9 cellular contexts compared by ENCODE assay signal in genomic region chr13:111204438-111205177, GRCh38.
A peak's percentile ranks its signal among the peaks of the same experiment; 100 is the strongest.
DNase-seq lines count a peak whose midpoint lies in the region; ATAC-seq and TF ChIP-seq lines count a peak whose summit lies in the region.
"Had no signal": no experiment of that assay in that cellular context is flagged by ENCODE, and none has a peak within 500 bp of the region (broad histone marks: within the 10 kb centered on the region; RNA-seq: fewer than 3 reads in every experiment).

No MANE protein-coding gene starts in this region.

- H3K4me3 Mint-ChIP-seq in activated naive CD8-positive, alpha-beta T cell treated with anti-CD3 and anti-CD28 coated beads, Interleukin-2, amount 50 U/mL, for 24 hours: no peak overlapping the region

- H3K27ac Mint-ChIP-seq in activated naive CD8-positive, alpha-beta T cell treated with anti-CD3 and anti-CD28 coated beads, Interleukin-2, amount 50 U/mL, for 24 hours: peak overlapping the region; percentile 21

- peaks cover 24% of the 10 kb centered on the region for H3K36me3 Mint-ChIP-seq in activated naive CD8-positive, alpha-beta T cell treated with anti-CD3 and anti-CD28 coated beads, Interleukin-2, amount 50 U/mL, for 24 hours (ENCODE audit: low read depth)

- DNase-seq in H7: peak; percentile 89
- DNase-seq in activated naive CD8-positive, alpha-beta T cell treated with anti-CD3 and anti-CD28 coated beads, Interleukin-2, amount 50 U/mL, for 24 hours: no peak
- DNase-seq in left ventricle myocardium inferior: peak; percentile 48
- no peak for DNase-seq in MG63
- DNase-seq in DMS53 treated with DMSO at 0.1 percent for 48 hours (lab: John Stamatoyannopoulos, UW; ENCODE audit: unreplicated experiment): no peak
- no peak for DNase-seq in cerebellar cortex (ENCODE audit: low spot score)
- DNase-seq: stimulated activated CD8-positive, alpha-beta memory T cell treated with anti-CD3 and anti-CD28 coated beads, Interleukin-4, amount 100 ng/mL, for 48 hours had no signal

- H3K4me1 ChIP-seq in left ventricle myocardium inferior (peaks cover 97% of the 10 kb centered on the region), skeletal muscle tissue (ENCODE audit: control insufficient read depth in 3 of 3, insufficient read depth in 3 of 3, low read length in 3 of 3) (peaks cover 31 to 48% (median 45%) of the 10 kb centered on the region in 3 donors)

- peak overlapping the region; percentile 26 to 46 (median 38) for H3K9ac ChIP-seq in skeletal muscle tissue (ENCODE audit: low read depth in 1 of 3, low read length in 3 of 3)

- H3K36me3 ChIP-seq in H7 (replicated peaks; ENCODE audit: control insufficient read depth, insufficient read depth, low read length): no peaks in the 10 kb centered on the region
- peaks cover 4% of the 10 kb centered on the region for H3K36me3 ChIP-seq in left ventricle myocardium inferior
- peaks cover 0 to 3% (median 0%) of the 10 kb centered on the region in 3 donors for H3K36me3 ChIP-seq in skeletal muscle tissue (ENCODE audit: control insufficient read depth in 3 of 3, insufficient read depth in 3 of 3, low read length in 3 of 3)
- no peaks in the 10 kb centered on the region; the same call in none of the 2 replicates for H3K36me3 ChIP-seq in MG63

- no peaks in the 10 kb centered on the region for H3K9me3 Mint-ChIP-seq in activated naive CD8-positive, alpha-beta T cell treated with anti-CD3 and anti-CD28 coated beads, Interleukin-2, amount 50 U/mL, for 24 hours

- no peak for ATAC-seq in activated naive CD8-positive, alpha-beta T cell treated with anti-CD3 and anti-CD28 coated beads, Interleukin-2, amount 50 U/mL, for 24 hours
- no peak for ATAC-seq in activated CD4-positive, CD25-positive, alpha-beta regulatory T cell treated with anti-CD3 and anti-CD28 coated beads, Interleukin-2, amount 50 U/mL, for 24 hours

- intact Hi-C loops in left ventricle myocardium inferior (cut with micrococcal nuclease): no loop called here

- TF ChIP-seq CTCF in left ventricle myocardium inferior (IDR thresholded peaks at IDR 0.05; ENCODE audit: borderline replicate concordance): no peak

- H3K27ac ChIP-seq in left ventricle myocardium inferior (replicated peaks) (peak overlapping the region; percentile 82), skeletal muscle tissue (ENCODE audit: low read depth, low read length) (peak overlapping the region; percentile 42)

- no peaks in the 10 kb centered on the region for H3K9me3 ChIP-seq in left ventricle myocardium inferior (replicated peaks)
- H3K9me3 ChIP-seq in skeletal muscle tissue (ENCODE audit: control insufficient read depth in 3 of 3, low read length in 3 of 3): no peaks in the 10 kb centered on the region
- no peaks in the 10 kb centered on the region for H3K9me3 ChIP-seq in MG63

- H3K4me1 Mint-ChIP-seq in activated naive CD8-positive, alpha-beta T cell treated with anti-CD3 and anti-CD28 coated beads, Interleukin-2, amount 50 U/mL, for 24 hours: peaks cover 64% of the 10 kb centered on the region

- H3K27me3 ChIP-seq in H7 (ENCODE audit: control insufficient read depth, insufficient read depth, low read length) (no peaks in the 10 kb centered on the region), left ventricle myocardium inferior (ENCODE audit: low read depth) (no peaks in the 10 kb centered on the region), skeletal muscle tissue (ENCODE audit: control insufficient read depth in 3 of 3, insufficient read depth in 3 of 3, low read length in 3 of 3) (no peaks in the 10 kb centered on the region), MG63 (no peaks in the 10 kb centered on the region)

- no peaks in the 10 kb centered on the region for H3K27me3 Mint-ChIP-seq in activated naive CD8-positive, alpha-beta T cell treated with anti-CD3 and anti-CD28 coated beads, Interleukin-2, amount 50 U/mL, for 24 hours

- H3K4me3 ChIP-seq in H7 (ENCODE audit: insufficient read depth, low read depth, low read length): no peak overlapping the region
- H3K4me3 ChIP-seq in left ventricle myocardium inferior: peak overlapping the region; percentile 60
- peak overlapping the region in 2 of 3 donors; percentile 27 to 49 for H3K4me3 ChIP-seq in skeletal muscle tissue (ENCODE audit: low read length in 3 of 3)
- no peak overlapping the region for H3K4me3 ChIP-seq in MG63

Comparison
In these comparisons a context has a peak if more than half of its experiments do, and no peak if none do; other contexts are left out.
1. DNase-seq: peak in H7 (single experiment) and left ventricle myocardium inferior (single experiment); none in activated naive CD8-positive, alpha-beta T cell treated with anti-CD3 and anti-CD28 coated beads, Interleukin-2, amount 50 U/mL, for 24 hours (single experiment), MG63 (single experiment), DMS53 treated with DMSO at 0.1 percent for 48 hours (single experiment) and cerebellar cortex (single experiment).
2. H3K4me3 ChIP-seq: peak in left ventricle myocardium inferior (single experiment) and skeletal muscle tissue (2 of 3); none in H7 (single experiment) and MG63 (single experiment).